1 cellular context compared by ENCODE assay signal in genomic region chrX:153722704-153723350, GRCh38.
TF ChIP-seq lines count a peak whose summit lies in the region.

No MANE protein-coding gene starts in this region.

TF ChIP-seq in K562, 482 proteins besides CTCF, POLR2A, EP300 and RAD21:
- TF ChIP-seq HMBOX1 (IDR thresholded peaks at IDR 0.05) (peak; percentile 85), STAT5A (IDR thresholded peaks at IDR 0.05; ENCODE audit: borderline replicate concordance, low read length) (no peak), ZBTB33 (CRISPR knock-in tag; IDR thresholded peaks at IDR 0.05) (no peak), SIN3B (IDR thresholded peaks at IDR 0.05; ENCODE audit: low read depth) (no peak), ZNF316 (IDR thresholded peaks at IDR 0.05) (no peak), CEBPG (CRISPR knock-in tag; IDR thresholded peaks at IDR 0.05) (no peak), CEBPG (tag; conservative IDR thresholded peaks at IDR 0.05 in 1 of 2, IDR thresholded peaks at IDR 0.05 in 1 of 2) (0 out of 4 replicates have a peak, but pooled peaks of 1 of the 2 experiments have one; percentile 12)
TF ChIP-seq in K562: peak in this region for 2.
